24 cellular contexts compared by ENCODE assay signal in genomic region chr15:52054381-52054780, GRCh38. TPM values are rescaled to one million over a fixed set of nuclear protein-coding genes. Genes with fewer than 3 reads are reported as not detected.
"Had no signal": no experiment of that assay in that cellular context is flagged by ENCODE, and none has a peak within 500 bp of the region (broad histone marks: within the 10 kb centered on the region; RNA-seq: fewer than 3 reads in every experiment).

No MANE protein-coding gene starts in this region.

- H3K4me3 ChIP-seq: heart left ventricle, left ventricle myocardium inferior, right lobe of liver, thoracic aorta had no signal

- H3K4me1 ChIP-seq: left ventricle myocardium inferior had no signal

- H3K27ac ChIP-seq: foreskin keratinocyte, heart left ventricle, left ventricle myocardium inferior, neutrophil, thoracic aorta had no signal

- H3K27me3 ChIP-seq: foreskin keratinocyte, heart left ventricle, neutrophil, right lobe of liver had no signal

- DNase-seq: activated B cell treated with CpG ODN at 0.5 μM for 24 hours; activated CD4-positive, alpha-beta T cell treated with anti-CD3 and anti-CD28 coated beads for 36 hours; activated effector memory CD4-positive, alpha-beta T cell treated with Interleukin-2 at 50 U/mL for 16 hours; activated naive CD4-positive, alpha-beta T cell treated with Interleukin-2 at 50 U/mL for 16 hours; anterior cingulate cortex; cortex of kidney; effector memory CD8-positive, alpha-beta T cell; foreskin keratinocyte; heart left ventricle; hypothalamus; kidney glomerular epithelial cell; left ventricle myocardium inferior; naive B cell; nephron progenitor cell; stimulated activated CD4-positive, alpha-beta T cell treated with anti-CD3 and anti-CD28 coated beads, Interleukin-2, amount 100 ng/mL, for 48 hours had no signal

- ATAC-seq: activated CD4-positive, alpha-beta T cell treated with anti-CD3 and anti-CD28 coated beads for 36 hours; effector memory CD8-positive, alpha-beta T cell; foreskin keratinocyte; heart left ventricle had no signal

- H3K9me3 ChIP-seq: neutrophil, right lobe of liver, thoracic aorta had no signal

- FAIRE-seq: urothelium cell line had no signal

RNA-seq across cellular contexts. Expression of gene BCL2L10, which starts 58.2 kb away (rescaled TPM):
- total RNA-seq: activated CD4-positive, alpha-beta T cell treated with anti-CD3 and anti-CD28 coated beads for 36 hours; cardiac septum; chondrocyte; left ventricle myocardium inferior; osteocyte; skeletal muscle tissue; subcutaneous adipose tissue; thoracic aorta had no signal
- polyA plus RNA-seq: heart left ventricle had no signal
